In genomic region chr2:97966545-97967215, GRCh38 we compare ENCODE assay signal across 9 cellular contexts. TPM values are rescaled to one million over a fixed set of nuclear protein-coding genes. Genes with fewer than 3 reads are reported as not detected.
A peak's percentile ranks its signal among the peaks of the same experiment; 100 is the strongest.
DNase-seq lines count a peak whose midpoint lies in the region; ATAC-seq and TF ChIP-seq lines count a peak whose summit lies in the region.
"Had no signal": no experiment of that assay in that cellular context is flagged by ENCODE, and none has a peak within 500 bp of the region (broad histone marks: within the 10 kb centered on the region; RNA-seq: fewer than 3 reads in every experiment).

No MANE protein-coding gene starts in this region.

- no peak for TF ChIP-seq POLR2A in upper lobe of left lung (IDR thresholded peaks at IDR 0.05)

- WGBS in upper lobe of left lung, 2 donors = 68 to 81% methylated on average over 3 of the region's 3 CpGs

- no peak for TF ChIP-seq CTCF in GM13977 (IDR thresholded peaks at IDR 0.05; ENCODE audit: extremely low read depth, insufficient read depth, missing control alignments)
- no peak for TF ChIP-seq CTCF in upper lobe of left lung (IDR thresholded peaks at IDR 0.05)
- no peak for TF ChIP-seq CTCF in CD14-positive monocyte (IDR thresholded peaks at IDR 0.05)

- H3K27me3 ChIP-seq in H7 (ENCODE audit: control insufficient read depth, insufficient read depth, low read length) (no peaks in the 10 kb centered on the region), upper lobe of left lung (no peaks in the 10 kb centered on the region)

- peaks cover 0 to 3% of the 10 kb centered on the region in 2 donors for H3K36me3 Mint-ChIP-seq in CD14-positive monocyte

- DNase-seq in GM13977 (ENCODE audit: low spot score) (peak; percentile 41), left lobe of liver (ENCODE audit: low spot score) (no peak), H7 (no peak), upper lobe of left lung (no peak), CD14-positive monocyte (ENCODE audit: low spot score) (no peak)
- DNase-seq in effector CD8-positive, alpha-beta T cell (lab: John Stamatoyannopoulos, UW) = no peak
- DNase-seq: NK-92 treated with Interleukin-12 subunit alpha and Interleukin-12 subunit beta, amount 100 ng/mL, for 24 hours had no signal

- no peak overlapping the region for H3K27ac ChIP-seq in upper lobe of left lung

- H3K9me3 Mint-ChIP-seq in CD14-positive monocyte = peaks cover 0 to 2% (median 0%) of the 10 kb centered on the region in 7 donors

- TF ChIP-seq EP300 in upper lobe of left lung (IDR thresholded peaks at IDR 0.05) = no peak

- no peak overlapping the region for H3K4me3 Mint-ChIP-seq in CD14-positive monocyte

- H3K4me1 Mint-ChIP-seq in CD14-positive monocyte = peaks cover 63% of the 10 kb centered on the region

- H3K4me3 ChIP-seq in H7 (ENCODE audit: insufficient read depth, low read depth, low read length) (no peak overlapping the region), upper lobe of left lung (no peak overlapping the region)

- in situ Hi-C loops in GM13977 (cut with MboI; ENCODE audit: low pct_unique_long_range_greater_than_20kb, low sequenced_read_pairs, unreplicated experiment) = no loop called here

- no peaks in the 10 kb centered on the region for H3K9me3 ChIP-seq in upper lobe of left lung

- ATAC-seq in GM21576 (IDR thresholded peaks at IDR 0.05; ENCODE audit: unreplicated experiment) (peak; percentile 44), HG03571 (IDR thresholded peaks at IDR 0.05; ENCODE audit: unreplicated experiment) (peak; percentile 56), left lobe of liver (peak; percentile 61), upper lobe of left lung (ENCODE audit: low FRiP score in 2 of 2) (no peak)

- intact Hi-C loops in CD14-positive monocyte (cut with micrococcal nuclease) = no loop called here

- H3K4me1 ChIP-seq in upper lobe of left lung = peaks cover 14 to 27% (median 22%) of the 10 kb centered on the region in 4 donors

- no peak overlapping the region for H3K27ac Mint-ChIP-seq in CD14-positive monocyte

- no peaks in the 10 kb centered on the region for H3K36me3 ChIP-seq in H7 (replicated peaks; ENCODE audit: control insufficient read depth, insufficient read depth, low read length)
- H3K36me3 ChIP-seq in upper lobe of left lung = no peaks in the 10 kb centered on the region

- H3K27me3 Mint-ChIP-seq in CD14-positive monocyte (ENCODE audit: low read depth in 3 of 3) = peaks cover 0 to 1% (median 0%) of the 10 kb centered on the region in 3 donors

RNA-seq across cellular contexts. Expression of gene TMEM131, which starts 29.1 kb away (rescaled TPM):
- 14.7 TPM for total RNA-seq in left lobe of liver
- total RNA-seq in H7 (2014; rRNA removed; shearing (Covaris generic)) = 7.4 and 10.0 TPM in 2 replicates
- total RNA-seq in upper lobe of left lung = 10 to 100 TPM; 30.5 to 67.5 (median 39.7) TPM
- polyA plus RNA-seq in CD14-positive monocyte = 1 to 10 TPM; 7.0 to 8.2 TPM

Comparison
In these comparisons a context has a peak if more than half of its experiments do, and no peak if none do; other contexts are left out.
1. ATAC-seq: peak in GM21576 (single experiment), HG03571 (single experiment) and left lobe of liver (single experiment); none in upper lobe of left lung (0 of 2).